21 cellular contexts compared by ENCODE assay signal in genomic region chr3:10762116-10762515, GRCh38. TPM values are rescaled to one million over a fixed set of nuclear protein-coding genes. Genes with fewer than 3 reads are reported as not detected.
DNase-seq lines count a peak whose midpoint lies in the region; ATAC-seq, FAIRE-seq and TF ChIP-seq lines count a peak whose summit lies in the region.
"Had no signal": no experiment of that assay in that cellular context is flagged by ENCODE, and none has a peak within 500 bp of the region (broad histone marks: within the 10 kb centered on the region; RNA-seq: fewer than 3 reads in every experiment).

No MANE protein-coding gene starts in this region.

- TF ChIP-seq EP300 in H1 (IDR thresholded peaks at IDR 0.05; ENCODE audit: borderline replicate concordance in 1 of 2, low read depth in 2 of 2, low read length in 2 of 2), result no peak

- H4K91ac ChIP-seq in H1 (replicated peaks; ENCODE audit: insufficient read length, low read length), result no peak overlapping the region

- no peak overlapping the region for H3K23ac ChIP-seq in H1 (ENCODE audit: insufficient read length)

- no peak overlapping the region for H3K27ac ChIP-seq in GM23338 (ENCODE audit: low read depth)
- no peak overlapping the region for H3K27ac ChIP-seq in RWPE2 (ENCODE audit: poor library complexity, severe bottlenecking)
- no peak overlapping the region for H3K27ac ChIP-seq in H1 (ENCODE audit: low read depth, low read length)
- H3K27ac ChIP-seq: A549 had no signal

- FAIRE-seq in H1 (lab: Jason Lieb, UNC), result no peak
- FAIRE-seq: A549, GM12878, HTR-8/SVneo had no signal

- no peak overlapping the region for H3K4ac ChIP-seq in H1 (replicated peaks; ENCODE audit: insufficient read length, low read depth, low read length)

- H3K27me3 Mint-ChIP-seq in GM23338 (ENCODE audit: insufficient read depth, low read depth, poor library complexity), result peaks cover 5% of the 10 kb centered on the region

- TF ChIP-seq POLR2A in H1 (IDR thresholded peaks at IDR 0.05; ENCODE audit: control extremely low read depth in 1 of 2, low read depth in 2 of 2, low read length in 2 of 2), result no peak

- peaks cover 15% of the 10 kb centered on the region for H3K4me1 Mint-ChIP-seq in GM23338
- H3K4me1 Mint-ChIP-seq: IgD-negative memory B cell had no signal

- CTCF ChIA-PET in H1 (lab: Charles Lee; ENCODE audit: partially characterized antibody), result interaction anchor here (0.5 to 14.4 kb wide), 12 partner anchors 7 to 298 kb away, joined by 3 to 193 read pairs (median 5); no protein-coding TSS in a partner anchor

- no peak for TF ChIP-seq CTCF in GM23338 (conservative IDR thresholded peaks at IDR 0.05; ENCODE audit: low read depth in 2 of 2)
- TF ChIP-seq CTCF in RWPE2 (IDR thresholded peaks at IDR 0.05; ENCODE audit: poor library complexity, severe bottlenecking), result no peak
- no peak for TF ChIP-seq CTCF in H1 (IDR thresholded peaks at IDR 0.05; ENCODE audit: control extremely low read depth in 1 of 3, insufficient read depth in 1 of 3, low read depth in 1 of 3, low read length in 3 of 3)

- H3K27me3 ChIP-seq in GM23338 (ENCODE audit: insufficient read depth), result no peaks in the 10 kb centered on the region
- H3K27me3 ChIP-seq in RWPE2 (ENCODE audit: insufficient read depth, poor library complexity, severe bottlenecking), result no peaks in the 10 kb centered on the region
- H3K27me3 ChIP-seq in H1 (replicated peaks in 1 of 4; ENCODE audit: control insufficient read depth in 3 of 4, extremely low read depth in 1 of 4, insufficient read depth in 3 of 4, low read length in 3 of 4), result no peaks in the 10 kb centered on the region; a peak in 1 of 7 replicates

- no peaks in the 10 kb centered on the region for H3K9me2 ChIP-seq in GM23338 (ENCODE audit: insufficient read depth)

- H2BK120ac ChIP-seq in H1 (replicated peaks; ENCODE audit: low read depth, low read length), result no peak overlapping the region

- no peak overlapping the region for H4K8ac ChIP-seq in H1 (ENCODE audit: extremely low read depth, insufficient read depth, low read length)

- H3K4me2 ChIP-seq in GM23338 (no peak overlapping the region), H1 (ENCODE audit: insufficient read depth in 1 of 2, low read depth in 2 of 2, low read length in 2 of 2) (no peak overlapping the region)
- H3K4me2 ChIP-seq: A549 had no signal

- H3K9me3 ChIP-seq in RWPE2 (ENCODE audit: severe bottlenecking), result no peaks in the 10 kb centered on the region
- H3K9me3 ChIP-seq in H1 (ENCODE audit: insufficient read depth in 2 of 2, low read depth in 1 of 2, low read length in 1 of 2), result no peaks in the 10 kb centered on the region
- H3K9me3 ChIP-seq: A549, HAP-1 had no signal

- no peak overlapping the region for H2BK20ac ChIP-seq in H1 (ENCODE audit: low read length)

- no peaks in the 10 kb centered on the region for H3K79me2 ChIP-seq in GM23338 (replicated peaks; ENCODE audit: insufficient read depth)
- H3K79me2 ChIP-seq in H1 (ENCODE audit: control insufficient read depth in 1 of 2, insufficient read depth in 2 of 2, low read length in 2 of 2), result no peaks in the 10 kb centered on the region

- no peak for DNase-seq in GM23338 (ENCODE audit: low spot score)
- DNase-seq in RWPE2 (ENCODE audit: low spot score), result peak; percentile 6
- no peak for DNase-seq in H1 (ENCODE audit: low read depth in 1 of 2, low spot score in 2 of 2)
- DNase-seq in MV-4-11 (lab: John Stamatoyannopoulos, UW), result no peak
- DNase-seq in stimulated activated CD4-positive, alpha-beta T cell treated with anti-CD3 and anti-CD28 coated beads, Interleukin-15, amount 100 ng/mL, for 24 hours, result no peak
- DNase-seq in COLO829 (ENCODE audit: low spot score), result no peak
- DNase-seq: AML-193, COR-L47, DMS 273 treated with DMSO at 0.1 percent for 48 hours, DMS53, DND-41, EL, KG1 had no signal

- no peak overlapping the region for H2AK5ac ChIP-seq in H1 (ENCODE audit: low read depth, low read length)

- no peak overlapping the region for H2BK5ac ChIP-seq in H1 (ENCODE audit: low read depth, low read length)

- no peaks in the 10 kb centered on the region for H3K23me2 ChIP-seq in H1 (ENCODE audit: low read depth, low read length)

- H3K14ac ChIP-seq in H1 (ENCODE audit: insufficient read length), result no peak overlapping the region

- no peak overlapping the region for H4K5ac ChIP-seq in H1 (ENCODE audit: insufficient read length, low read depth, low read length)

- TF ChIP-seq RAD21 in H1 (IDR thresholded peaks at IDR 0.05 in 1 of 2, conservative IDR thresholded peaks at IDR 0.05 in 1 of 2; ENCODE audit: low read depth in 2 of 2, low read length in 2 of 2), result no peak

- H2BK15ac ChIP-seq in H1 (ENCODE audit: low read length), result no peak overlapping the region

- no peaks in the 10 kb centered on the region; the same call in 1 of the 2 replicates for H3K4me1 ChIP-seq in GM23338 (ENCODE audit: insufficient read depth)
- peaks cover 3% of the 10 kb centered on the region for H3K4me1 ChIP-seq in RWPE2 (ENCODE audit: insufficient read depth, poor library complexity, severe bottlenecking)
- peaks cover 0 to 7% (median 3%) of the 10 kb centered on the region in 4 experiments; a peak in 3 of 7 replicates for H3K4me1 ChIP-seq in H1 (replicated peaks in 1 of 4; ENCODE audit: control insufficient read depth in 3 of 4, insufficient read depth in 4 of 4, low read length in 3 of 4)
- H3K4me1 ChIP-seq: A549, HAP-1 had no signal

- H2AFZ ChIP-seq in GM23338 (peak overlapping the region; percentile 59; the same call in 1 of the 2 replicates), H1 (ENCODE audit: low read length) (no peak overlapping the region)

- H3K56ac ChIP-seq in H1 (replicated peaks; ENCODE audit: insufficient read length, low read depth, low read length), result no peak overlapping the region

- no peaks in the 10 kb centered on the region for H3F3A ChIP-seq in GM23338 (replicated peaks; ENCODE audit: low read depth)

- no peak overlapping the region for H3K4me3 Mint-ChIP-seq in GM23338
- H3K4me3 Mint-ChIP-seq: CD8-positive, alpha-beta T cell; IgD-negative memory B cell had no signal

- H3K79me1 ChIP-seq in H1 (ENCODE audit: low read depth, low read length), result no peaks in the 10 kb centered on the region

- H3K9me3 Mint-ChIP-seq in GM23338, result no peaks in the 10 kb centered on the region
- H3K9me3 Mint-ChIP-seq: CD8-positive, alpha-beta T cell had no signal

- H4K20me1 ChIP-seq in GM23338 (replicated peaks; ENCODE audit: insufficient read depth) (no peaks in the 10 kb centered on the region), H1 (replicated peaks in 1 of 2; ENCODE audit: control insufficient read depth in 1 of 2, insufficient read depth in 2 of 2, low read length in 2 of 2) (no peaks in the 10 kb centered on the region)

- no peak overlapping the region for H3K27ac Mint-ChIP-seq in GM23338
- H3K27ac Mint-ChIP-seq: CD8-positive, alpha-beta T cell; IgD-negative memory B cell had no signal

- 81% methylated on average over 5 of the region's 5 CpGs; no CpG with 5 or more reads in 1 of the 2 experiments for WGBS in H1 (ENCODE audit: extremely low coverage in 1 of 2, insufficient coverage in 1 of 2, insufficient read length in 1 of 2, insufficient replicate concordance in 2 of 2, low coverage in 1 of 2, low lambda C conversion rate in 2 of 2, missing lambda C conversion rate in 1 of 2), 2 experiments

- no peak overlapping the region for H2BK12ac ChIP-seq in H1 (ENCODE audit: low read depth, low read length)

- no peaks in the 10 kb centered on the region for H3K36me3 Mint-ChIP-seq in GM23338 (ENCODE audit: low read depth)
- H3K36me3 Mint-ChIP-seq: CD8-positive, alpha-beta T cell; IgD-negative memory B cell had no signal

- ATAC-seq in GM23338 (peak; percentile 23; the same call in 2 of the 3 replicates), RWPE2 (ENCODE audit: low read depth) (no peak)
- ATAC-seq: A549; CD8-positive, alpha-beta T cell; GM12878 had no signal

- H3K9ac ChIP-seq in H1 (replicated peaks in 1 of 4; ENCODE audit: extremely low read depth in 1 of 4, low read depth in 3 of 4, low read length in 3 of 4), result no peak overlapping the region

- H3K18ac ChIP-seq in H1 (ENCODE audit: extremely low read depth, low read length), result no peak overlapping the region

- H3K4me3 ChIP-seq in GM23338, result no peak overlapping the region
- no peak overlapping the region for H3K4me3 ChIP-seq in RWPE2 (ENCODE audit: severe bottlenecking)
- no peak overlapping the region for H3K4me3 ChIP-seq in H1 (ENCODE audit: extremely low read depth in 1 of 4, insufficient read depth in 2 of 4, low read depth in 3 of 4, low read length in 4 of 4)
- H3K4me3 ChIP-seq: A549, GM12878, HAP-1 had no signal

- H3K36me3 ChIP-seq in GM23338 (ENCODE audit: insufficient read depth), result no peaks in the 10 kb centered on the region
- H3K36me3 ChIP-seq in RWPE2 (ENCODE audit: low read depth), result no peaks in the 10 kb centered on the region
- no peaks in the 10 kb centered on the region for H3K36me3 ChIP-seq in H1 (ENCODE audit: control insufficient read depth in 2 of 4, insufficient read depth in 4 of 4, low read length in 3 of 4)
- H3K36me3 ChIP-seq: HAP-1 had no signal

- POLR2A ChIA-PET in H1 (lab: Charles Lee; ENCODE audit: partially characterized antibody), result no interaction called here

TF ChIP-seq in GM23338, 12 proteins besides CTCF, POLR2A, EP300 and RAD21 (continues in another document):
- TF ChIP-seq STAT1 (IDR thresholded peaks at IDR 0.05; ENCODE audit: unreplicated experiment) (no peak), NANOG (IDR thresholded peaks at IDR 0.05; ENCODE audit: borderline replicate concordance) (no peak), JUNB (IDR thresholded peaks at IDR 0.05; ENCODE audit: unreplicated experiment) (no peak), EZH2phosphoT487 (IDR thresholded peaks at IDR 0.05; ENCODE audit: unreplicated experiment) (no peak)

TF ChIP-seq in H1, 55 proteins besides CTCF, POLR2A, EP300 and RAD21:
- TF ChIP-seq JUN (IDR thresholded peaks at IDR 0.05; ENCODE audit: low read depth, low read length), result no peak
- TF ChIP-seq SRF (IDR thresholded peaks at IDR 0.05; ENCODE audit: low read depth, low read length), result peak; percentile 17; the same call in 1 of the 2 replicates

RNA-seq across cellular contexts. Expression of gene SLC6A11, which starts 53.9 kb away (rescaled TPM):
- total RNA-seq in GM23338 (2014; rRNA removed; shearing (Covaris generic)), result 1.1 and 1.2 TPM in 2 replicates
- 0.47 and 0.64 TPM in 2 replicates for polyA plus RNA-seq in GM23338 (2016; fragmentation: Nextera tagmentation; extraction: Ambion mirVana)
- 0.78 and 0.88 TPM in 2 replicates for total RNA-seq in H1 (2021; fragmentation: NEBNext Ultra II Directional; extraction: Animal tissue kit (Norgen Biotek cat#: 25700))
- polyA plus RNA-seq in H1 (2011; rRNA removed), result 1.3 and 1.5 TPM in 2 replicates
- 1.1 TPM for polyA plus RNA-seq in H1 (2011; cell fraction: cytosol; rRNA removed)
- 2.3 TPM for polyA plus RNA-seq in H1 (2011; cell fraction: nucleus; rRNA removed)
- polyA plus RNA-seq in H1 (2012, experiment 1 of 2), result 0.78 to 1.3 TPM (median 1.1 TPM) in 4 replicates
- polyA plus RNA-seq in H1 (2012, experiment 2 of 2), result 0.51 TPM
- 0.67 TPM for polyA plus RNA-seq in H1 (2013, experiment 1 of 2)
- 0.64 TPM for polyA plus RNA-seq in H1 (2013, experiment 2 of 2)
- 0.73 and 1.4 TPM in 2 replicates for polyA minus RNA-seq in H1 (2011; rRNA and poly(A)+ RNA removed)
- polyA minus RNA-seq in H1 (2011; cell fraction: cytosol; rRNA and poly(A)+ RNA removed), result 0.29 TPM
- 1.6 TPM for polyA minus RNA-seq in H1 (2011; cell fraction: nucleus; rRNA and poly(A)+ RNA removed)
- total RNA-seq: CD8-positive, alpha-beta T cell; G401; GM12878 had no signal
- polyA plus RNA-seq: BJ, GM12878, IgD-negative memory B cell had no signal
